ENCODE assay signal across 9 cellular contexts in genomic region chr9:114386886-114387677, GRCh38. TPM values are rescaled to one million over a fixed set of nuclear protein-coding genes. Genes with fewer than 3 reads are reported as not detected.
A peak's percentile ranks its signal among the peaks of the same experiment; 100 is the strongest.
DNase-seq lines count a peak whose midpoint lies in the region; ATAC-seq, FAIRE-seq and TF ChIP-seq lines count a peak whose summit lies in the region.
"Had no signal": no experiment of that assay in that cellular context is flagged by ENCODE, and none has a peak within 500 bp of the region (broad histone marks: within the 10 kb centered on the region; RNA-seq: fewer than 3 reads in every experiment).

No MANE protein-coding gene starts in this region.

- no peaks in the 10 kb centered on the region for H3K36me3 ChIP-seq in astrocyte (ENCODE audit: insufficient read depth, low read length)
- no peaks in the 10 kb centered on the region for H3K36me3 ChIP-seq in liver (ENCODE audit: control insufficient read depth in 4 of 4, insufficient read depth in 3 of 4, low read depth in 1 of 4, low read length in 3 of 4)

- ATAC-seq in HG02623 (IDR thresholded peaks at IDR 0.05; ENCODE audit: unreplicated experiment) = no peak

- peaks cover 20% of the 10 kb centered on the region for H3K79me2 ChIP-seq in astrocyte (ENCODE audit: insufficient read depth, low read length)

- TF ChIP-seq CTCF in astrocyte (IDR thresholded peaks at IDR 0.05; ENCODE audit: insufficient read depth, low read depth, low read length) = no peak
- no peak for TF ChIP-seq CTCF in liver (IDR thresholded peaks at IDR 0.05; ENCODE audit: low read depth, low read length, missing input control)

- H4K20me1 ChIP-seq in astrocyte (ENCODE audit: insufficient read depth, low read length) = no peaks in the 10 kb centered on the region

- peaks cover 42% of the 10 kb centered on the region for H3K4me1 ChIP-seq in astrocyte (ENCODE audit: insufficient read depth, low read length)
- H3K4me1 ChIP-seq in liver (ENCODE audit: control insufficient read depth in 4 of 4, insufficient read depth in 4 of 4, low read length in 3 of 4) = peaks cover 14 to 76% (median 56%) of the 10 kb centered on the region in 4 donors

- peak overlapping the region; percentile 86 for H2AFZ ChIP-seq in astrocyte (ENCODE audit: low read depth, low read length)

- no peaks in the 10 kb centered on the region for H3K27me3 ChIP-seq in astrocyte (ENCODE audit: insufficient read depth, low read length)
- H3K27me3 ChIP-seq in liver (ENCODE audit: control insufficient read depth in 4 of 4, insufficient read depth in 4 of 4, low read length in 3 of 4) = no peaks in the 10 kb centered on the region

- H3K4me3 ChIP-seq in astrocyte (ENCODE audit: insufficient read depth, low read depth, low read length) (peak overlapping the region; percentile 61), liver (ENCODE audit: low read depth in 1 of 3, low read length in 3 of 3) (peak overlapping the region; percentile 40 to 67 (median 53))

- FAIRE-seq in astrocyte (lab: Jason Lieb, UNC) = no peak

- H3K4me3 Mint-ChIP-seq in astrocyte (ENCODE audit: unreplicated experiment) = peak overlapping the region; percentile 84

- TF ChIP-seq RAD21 in liver (IDR thresholded peaks at IDR 0.05) = no peak

- H3K4me2 ChIP-seq in astrocyte (ENCODE audit: low read length) = peak overlapping the region; percentile 98

- DNase-seq in stimulated activated CD4-positive, alpha-beta T cell treated with anti-CD3 and anti-CD28 coated beads, Interleukin-15, amount 100 ng/mL, for 24 hours = peak; percentile 39
- no peak for DNase-seq in stimulated activated CD4-positive, alpha-beta T cell treated with anti-CD3 and anti-CD28 coated beads, Interleukin-4, amount 100 ng/mL, for 4 hours
- DNase-seq in astrocyte (ENCODE audit: low read depth) = no peak
- no peak for DNase-seq in iPS-NIHi11 (ENCODE audit: low spot score)
- DNase-seq in DMS53 treated with DMSO at 0.1 percent for 48 hours (lab: John Stamatoyannopoulos, UW; ENCODE audit: unreplicated experiment) = no peak

- no peaks in the 10 kb centered on the region for H3K27me3 Mint-ChIP-seq in astrocyte (ENCODE audit: low read depth, unreplicated experiment)

- H3K27ac ChIP-seq in astrocyte (ENCODE audit: low read depth, low read length) (peak overlapping the region; percentile 60), liver (ENCODE audit: low read depth in 1 of 2, low read length in 2 of 2) (peak overlapping the region; percentile 75 to 97), temporal lobe (ENCODE audit: low read depth, low read length) (peak overlapping the region; percentile 88)

- 26% methylated on average over 18 of the region's 18 CpGs for WGBS in liver

- H3K27ac Mint-ChIP-seq in astrocyte (ENCODE audit: unreplicated experiment) = peak overlapping the region; percentile 22

- no peaks in the 10 kb centered on the region for H3K36me3 Mint-ChIP-seq in astrocyte (ENCODE audit: low read depth, unreplicated experiment)

- H3K9me3 ChIP-seq in astrocyte (ENCODE audit: insufficient read depth, low read depth, low read length) (no peaks in the 10 kb centered on the region), liver (ENCODE audit: control insufficient read depth in 4 of 4, low read length in 3 of 4) (no peaks in the 10 kb centered on the region)

- peaks cover 43% of the 10 kb centered on the region for H3K4me1 Mint-ChIP-seq in astrocyte (ENCODE audit: low read depth, unreplicated experiment)

- H3K9me3 Mint-ChIP-seq in astrocyte (ENCODE audit: unreplicated experiment) = no peaks in the 10 kb centered on the region

- H3K9ac ChIP-seq in astrocyte (ENCODE audit: low read length) = peak overlapping the region; percentile 76
- H3K9ac ChIP-seq in liver (ENCODE audit: low read depth in 1 of 2, low read length in 2 of 2) = peak overlapping the region; percentile 68 to 75

TF ChIP-seq in liver, 16 proteins besides CTCF, POLR2A, EP300 and RAD21:
- TF ChIP-seq EGR1 (IDR thresholded peaks at IDR 0.05; ENCODE audit: low read depth in 2 of 2) (no peak), TAF1 (conservative IDR thresholded peaks at IDR 0.05) (no peak), RXRA (IDR thresholded peaks at IDR 0.05) (no peak), SP1 (IDR thresholded peaks at IDR 0.05) (no peak), FOXA1 (IDR thresholded peaks at IDR 0.05) (no peak), YY1 (IDR thresholded peaks at IDR 0.05) (no peak), HNF4G (IDR thresholded peaks at IDR 0.05) (no peak), FOXA2 (IDR thresholded peaks at IDR 0.05) (no peak), ATF3 (IDR thresholded peaks at IDR 0.05) (no peak), GABPA (IDR thresholded peaks at IDR 0.05 in 1 of 2, conservative IDR thresholded peaks at IDR 0.05 in 1 of 2) (no peak)
TF ChIP-seq in liver: peak in this region for 0.

RNA-seq across cellular contexts. Expression of gene AKNA, which starts 0.7 kb away (rescaled TPM):
- total RNA-seq in astrocyte (16.0 and 16.4 TPM in 2 replicates), liver (10 to 100 TPM in 1 of 2 donors, 1 to 10 TPM in 1; 7.2 to 31.7 TPM), temporal lobe (4.7 TPM)
- polyA plus RNA-seq in liver = 1 to 10 TPM; 4.2 to 6.6 TPM

RNA-seq across cellular contexts. Expression of gene ORM2, which starts 57.4 kb away (rescaled TPM):
- total RNA-seq in astrocyte (not detected in 2 replicates), liver (1,000 to 10,000 TPM in 1 of 2 donors, 100 to 1,000 TPM in 1; 276 to 4,866 TPM), temporal lobe (not detected)
- 1,000 to 10,000 TPM; 5,754 to 7,373 TPM for polyA plus RNA-seq in liver
- total RNA-seq: glomerular endothelial cell had no signal

Comparison
In these comparisons a context has a peak if more than half of its experiments do, and no peak if none do; other contexts are left out.
1. RNA of gene ORM2, which starts 57.4 kb away (total RNA-seq): 276 to 4,866 TPM in liver; not detected in astrocyte and not detected in temporal lobe (single experiment); every median in the first group is over 100 times any median in the second.
2. Peak in every context shown above with its lines, with median percentiles within 50 percentile points of each other: H3K27ac ChIP-seq.